Comparison of ENCODE assay signal across 8 cellular contexts in genomic region chr5:3912790-3913189, GRCh38.
"Had no signal": no experiment of that assay in that cellular context is flagged by ENCODE, and none has a peak within 500 bp of the region (broad histone marks: within the 10 kb centered on the region; RNA-seq: fewer than 3 reads in every experiment).

No MANE protein-coding gene starts in this region.

- ATAC-seq: GM23338, K562 had no signal

- DNase-seq: H9, HCEC 1CT, HFFc6, IMR-90, KG1 had no signal

- H3K4me3 ChIP-seq: GM23338, K562 had no signal

- H3K27ac ChIP-seq: HL-60 had no signal
